Comparison of ENCODE assay signal across 20 cellular contexts in genomic region chr1:186202174-186202843, GRCh38.
DNase-seq lines count a peak whose midpoint lies in the region; ATAC-seq and TF ChIP-seq lines count a peak whose summit lies in the region.
"Had no signal": no experiment of that assay in that cellular context is flagged by ENCODE, and none has a peak within 500 bp of the region (broad histone marks: within the 10 kb centered on the region; RNA-seq: fewer than 3 reads in every experiment).

No MANE protein-coding gene starts in this region.

- TF ChIP-seq POLR2A in body of pancreas (IDR thresholded peaks at IDR 0.05) (no peak), heart left ventricle (IDR thresholded peaks at IDR 0.05) (no peak)

- no peak overlapping the region for H2AFZ ChIP-seq in OCI-LY7 (ENCODE audit: low read length)
- H2AFZ ChIP-seq: GM23338 had no signal

- TF ChIP-seq CTCF in body of pancreas (IDR thresholded peaks at IDR 0.05) (no peak), heart left ventricle (IDR thresholded peaks at IDR 0.05) (no peak), omental fat pad (IDR thresholded peaks at IDR 0.05) (no peak), upper lobe of right lung (IDR thresholded peaks at IDR 0.05) (no peak), OCI-LY7 (conservative IDR thresholded peaks at IDR 0.05; ENCODE audit: low read length) (no peak)

- H3K4me2 ChIP-seq in OCI-LY7 (ENCODE audit: low read length): no peak overlapping the region
- H3K4me2 ChIP-seq: BLaER1, GM23338 had no signal

- no peaks in the 10 kb centered on the region for H3K9me2 ChIP-seq in OCI-LY7 (ENCODE audit: insufficient read depth, low read length)

- intact Hi-C loops in body of pancreas (cut with DNase I) (no loop called here), heart left ventricle (cut with DNase I) (no loop called here), upper lobe of right lung (cut with DNase I) (no loop called here), OCI-LY7 (cut with micrococcal nuclease; ENCODE audit: unreplicated experiment) (no loop called here), head of caudate nucleus (cut with DNase I) (no loop called here)

- H3K79me2 ChIP-seq in OCI-LY7 (ENCODE audit: insufficient read depth, low read depth, low read length): no peaks in the 10 kb centered on the region

- H3K4me1 ChIP-seq in body of pancreas: no peaks in the 10 kb centered on the region
- peaks cover 0 to 12% (median 0%) of the 10 kb centered on the region in 12 donors for H3K4me1 ChIP-seq in heart left ventricle
- H3K4me1 ChIP-seq in upper lobe of right lung: no peaks in the 10 kb centered on the region
- H3K4me1 ChIP-seq in OCI-LY7 (ENCODE audit: insufficient read depth, low read length, poor library complexity, severe bottlenecking): no peaks in the 10 kb centered on the region
- H3K4me1 ChIP-seq: BLaER1 had no signal

- no peaks in the 10 kb centered on the region for H4K20me1 ChIP-seq in OCI-LY7 (ENCODE audit: insufficient read depth, low read length)
- H4K20me1 ChIP-seq: BLaER1 had no signal

- no peaks in the 10 kb centered on the region for H3K27me3 ChIP-seq in body of pancreas
- H3K27me3 ChIP-seq in heart left ventricle: no peaks in the 10 kb centered on the region
- H3K27me3 ChIP-seq in upper lobe of right lung: no peaks in the 10 kb centered on the region
- H3K27me3 ChIP-seq: BLaER1 had no signal

- H3K27ac ChIP-seq in body of pancreas (no peak overlapping the region), heart left ventricle (peak overlapping the region in 8 of 12 donors; percentile 5 to 62 (median 47)), upper lobe of right lung (peak overlapping the region; percentile 12), OCI-LY7 (ENCODE audit: low read depth, low read length, poor library complexity, severe bottlenecking) (no peak overlapping the region)
- H3K27ac ChIP-seq: BLaER1 had no signal

- WGBS in body of pancreas, 2 donors: 78 to 80% methylated on average over 7 of the region's 7 CpGs
- WGBS in heart left ventricle, 4 donors: 79 to 86% (median 80%) methylated on average over 7 of the region's 7 CpGs

- POLR2A ChIA-PET in OCI-LY7 (lab: Charles Lee): no interaction called here

- H3K4me3 ChIP-seq in body of pancreas (no peak overlapping the region), heart left ventricle (no peak overlapping the region), upper lobe of right lung (no peak overlapping the region), OCI-LY7 (ENCODE audit: low read depth, low read length, poor library complexity, severe bottlenecking) (no peak overlapping the region)
- H3K4me3 ChIP-seq: BLaER1, GM23338 had no signal

- peak; percentile 67 for ATAC-seq in body of pancreas
- peak; percentile 72 to 92 (median 83) for ATAC-seq in heart left ventricle
- peak; percentile 66 for ATAC-seq in omental fat pad (ENCODE audit: low FRiP score)
- peak; percentile 58 for ATAC-seq in upper lobe of right lung
- ATAC-seq: activated CD4-positive, CD25-positive, alpha-beta regulatory T cell treated with anti-CD3 and anti-CD28 coated beads, Interleukin-2, amount 50 U/mL, for 24 hours; GM23338 had no signal

- no peaks in the 10 kb centered on the region for H3K36me3 ChIP-seq in body of pancreas (replicated peaks in 1 of 2; ENCODE audit: insufficient read depth in 1 of 2, low read depth in 2 of 2)
- no peaks in the 10 kb centered on the region for H3K36me3 ChIP-seq in heart left ventricle
- H3K36me3 ChIP-seq in upper lobe of right lung: no peaks in the 10 kb centered on the region
- no peaks in the 10 kb centered on the region for H3K36me3 ChIP-seq in OCI-LY7 (ENCODE audit: insufficient read depth, low read length)
- H3K36me3 ChIP-seq: BLaER1 had no signal

- DNase-seq in body of pancreas: peak in 3 of 4 donors; percentile 24 to 51 (median 25)
- peak in 3 of 5 donors; percentile 20 to 66 (median 46) for DNase-seq in heart left ventricle
- DNase-seq in omental fat pad (ENCODE audit: low spot score): no peak
- no peak for DNase-seq in upper lobe of right lung
- no peak for DNase-seq in NCI-H446 treated with DMSO at 0.1 percent for 48 hours (lab: John Stamatoyannopoulos, UW)
- DNase-seq in OCI-LY7 (ENCODE audit: low spot score): no peak
- no peak for DNase-seq in head of caudate nucleus
- DNase-seq: activated effector memory CD4-positive, alpha-beta T cell treated with anti-CD3 and anti-CD28 coated beads, Interleukin-2, amount 50 U/mL, for 16 hours; anterior cingulate cortex; KG1; NCI-H1048; NCI-H2029 treated with DMSO at 0.1 percent for 48 hours; NCI-H524 treated with DMSO at 0.1 percent for 48 hours; nephron progenitor cell; SIG-M5; stimulated activated CD4-positive, alpha-beta T cell treated with anti-CD3 and anti-CD28 coated beads, Interleukin-2, amount 100 ng/mL, for 24 hours; T-helper 9 cell had no signal

- CTCF ChIA-PET in OCI-LY7 (lab: Charles Lee; ENCODE audit: unreplicated experiment): interaction anchor here (0.6 kb wide), 1 partner anchor 389 kb away, joined by 3 read pairs; no protein-coding TSS in a partner anchor

- H3K9me3 ChIP-seq in body of pancreas (no peaks in the 10 kb centered on the region), heart left ventricle (no peaks in the 10 kb centered on the region), upper lobe of right lung (no peaks in the 10 kb centered on the region), OCI-LY7 (ENCODE audit: low read length) (no peaks in the 10 kb centered on the region)
- H3K9me3 ChIP-seq: BLaER1 had no signal

- BruUV-seq in OCI-LY7 (replicated peaks; lab: Mats Ljungman, UMichigan): no TSS peak

Comparison
In these comparisons a context has a peak if more than half of its experiments do, and no peak if none do; other contexts are left out.
1. DNase-seq: peak in body of pancreas (3 of 4) and heart left ventricle (3 of 5); none in omental fat pad (single experiment), upper lobe of right lung (single experiment), NCI-H446 treated with DMSO at 0.1 percent for 48 hours (single experiment), OCI-LY7 (single experiment) and head of caudate nucleus (0 of 42).
2. H3K27ac ChIP-seq: peak in heart left ventricle (8 of 12) and upper lobe of right lung (single experiment); none in body of pancreas (0 of 4) and OCI-LY7 (single experiment).
3. Peak in every context shown above with its lines, with median percentiles within 50 percentile points of each other: ATAC-seq.